In the genomic region with DNA sequence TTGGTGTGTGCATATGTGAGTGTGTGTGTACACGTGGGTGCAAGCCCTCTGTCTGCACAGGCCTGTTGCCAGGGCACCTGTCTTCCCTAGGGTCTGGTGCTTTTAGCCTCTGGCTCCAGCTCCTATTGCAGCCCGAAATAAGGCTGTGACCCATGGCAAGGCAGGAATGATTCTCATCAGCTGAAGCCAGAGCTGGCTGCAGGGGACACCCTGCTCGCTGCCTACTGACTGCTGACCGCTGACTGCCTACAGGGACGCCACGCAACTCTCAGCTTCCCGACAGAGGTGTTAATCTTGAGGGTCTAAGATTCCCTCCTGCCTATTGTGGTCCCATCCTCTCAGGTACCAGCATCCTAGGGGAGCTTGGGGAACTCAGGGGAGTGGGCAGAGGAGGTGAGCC, we compare ENCODE assay signal across 14 cellular contexts. TPM values are rescaled to one million over a fixed set of nuclear protein-coding genes. Genes with fewer than 3 reads are reported as not detected.
A peak's percentile ranks its signal among the peaks of the same experiment; 100 is the strongest.
DNase-seq lines count a peak whose midpoint lies in the region; ATAC-seq and TF ChIP-seq lines count a peak whose summit lies in the region.
"Had no signal": no experiment of that assay in that cellular context is flagged by ENCODE, and none has a peak within 500 bp of the region (broad histone marks: within the 10 kb centered on the region; RNA-seq: fewer than 3 reads in every experiment).

Gene MYOZ3 (plus strand): TSS at position 166 of the 400 bp plus-strand sequence. CDS start 1,691 bp downstream, outside the sequence.

- peak within 1 kb of the TSS; percentile 48 for H2AFZ ChIP-seq in parathyroid adenoma

- H3K36me3 ChIP-seq in heart left ventricle (no peaks in the 10 kb centered on the region), parathyroid adenoma (ENCODE audit: control insufficient read depth, insufficient read depth, low read length) (no peaks in the 10 kb centered on the region), aorta (ENCODE audit: control insufficient read depth in 1 of 2, insufficient read depth in 2 of 2, low read length in 1 of 2) (no peaks in the 10 kb centered on the region)
- H3K36me3 ChIP-seq: stomach had no signal

- TF ChIP-seq POLR2A in heart left ventricle (IDR thresholded peaks at IDR 0.05) = no peak

- H3K4me3 ChIP-seq in heart left ventricle = no peak within 1 kb of the TSS
- no peak within 1 kb of the TSS for H3K4me3 ChIP-seq in right cardiac atrium (ENCODE audit: low read length)
- no peak within 1 kb of the TSS for H3K4me3 ChIP-seq in parathyroid adenoma (ENCODE audit: low read depth, low read length)
- H3K4me3 ChIP-seq in aorta (ENCODE audit: low read length in 2 of 2) = no peak within 1 kb of the TSS
- H3K4me3 ChIP-seq: stomach had no signal

- H3K4me1 ChIP-seq in heart left ventricle (peaks cover 0 to 50% (median 28%) of the 10 kb centered on the region in 12 donors), right cardiac atrium (ENCODE audit: control insufficient read depth, insufficient read depth, low read length) (peaks cover 13% of the 10 kb centered on the region), parathyroid adenoma (peaks cover 13% of the 10 kb centered on the region), aorta (ENCODE audit: control insufficient read depth in 1 of 2, insufficient read depth in 2 of 2, low read length in 2 of 2) (no peaks in the 10 kb centered on the region)

- ATAC-seq in heart left ventricle = no peak
- no peak for ATAC-seq in Right ventricle myocardium inferior
- ATAC-seq in right cardiac atrium = no peak
- ATAC-seq in aorta (ENCODE audit: low FRiP score) = no peak
- ATAC-seq in GM19035 (IDR thresholded peaks at IDR 0.05; ENCODE audit: unreplicated experiment) = no peak
- no peak for ATAC-seq in HG02852 (IDR thresholded peaks at IDR 0.05; ENCODE audit: unreplicated experiment)
- ATAC-seq in HG03139 (IDR thresholded peaks at IDR 0.05; ENCODE audit: unreplicated experiment) = no peak
- ATAC-seq: activated CD4-positive, CD25-positive, alpha-beta regulatory T cell treated with anti-CD3 and anti-CD28 coated beads, Interleukin-2, amount 50 U/mL, for 24 hours; esophagus mucosa had no signal

- DNase-seq in heart left ventricle (peak in 1 of 5 donors; percentile 44), Right ventricle myocardium inferior (ENCODE audit: missing footprints) (no peak), right cardiac atrium (peak in 1 of 3 donors; percentile 48), aorta (peak; percentile 42 to 44)
- DNase-seq: kidney, NCI-H1092 treated with DMSO at 0.1 percent for 48 hours, NCI-H2171 had no signal

- no peak within 1 kb of the TSS for H3K9ac ChIP-seq in parathyroid adenoma

- intact Hi-C loops in heart left ventricle (cut with DNase I) (no loop called here), Right ventricle myocardium inferior (cut with DNase I) (no loop called here), right cardiac atrium (cut with DNase I) (no loop called here), aorta (cut with DNase I) (no loop called here)

- H3K9me3 ChIP-seq in heart left ventricle (no peaks in the 10 kb centered on the region), right cardiac atrium (ENCODE audit: control insufficient read depth, low read length) (no peaks in the 10 kb centered on the region), parathyroid adenoma (ENCODE audit: control insufficient read depth, low read length) (no peaks in the 10 kb centered on the region), aorta (ENCODE audit: control insufficient read depth, low read length) (no peaks in the 10 kb centered on the region)
- H3K9me3 ChIP-seq: stomach had no signal

- 69 to 77% (median 72%) methylated on average over 4 to 7 of the region's 7 CpGs for WGBS in heart left ventricle, 4 donors
- WGBS in right cardiac atrium = 69% methylated on average over 7 of the region's 7 CpGs
- WGBS in aorta, 2 donors = 15 to 39% methylated on average over 7 of the region's 7 CpGs

- no peak for TF ChIP-seq CTCF in heart left ventricle (IDR thresholded peaks at IDR 0.05)
- TF ChIP-seq CTCF in parathyroid adenoma (IDR thresholded peaks at IDR 0.05) = no peak

- no peaks in the 10 kb centered on the region for H3K79me2 ChIP-seq in parathyroid adenoma

- H3K27ac ChIP-seq in heart left ventricle (peak within 1 kb of the TSS in 8 of 12 donors; percentile 17 to 96 (median 36)), right cardiac atrium (ENCODE audit: low read length) (peak within 1 kb of the TSS; percentile 40), parathyroid adenoma (no peak within 1 kb of the TSS), aorta (ENCODE audit: low read depth in 1 of 2, low read length in 2 of 2) (peak within 1 kb of the TSS; percentile 23 to 31)

- no peak within 1 kb of the TSS for H3K4me2 ChIP-seq in parathyroid adenoma (ENCODE audit: low read length)

- H3K27me3 ChIP-seq in heart left ventricle (no peaks in the 10 kb centered on the region), right cardiac atrium (ENCODE audit: control insufficient read depth, insufficient read depth) (no peaks in the 10 kb centered on the region), parathyroid adenoma (ENCODE audit: control insufficient read depth, insufficient read depth, low read length) (no peaks in the 10 kb centered on the region), aorta (ENCODE audit: control insufficient read depth in 1 of 2, insufficient read depth in 2 of 2, low read length in 1 of 2) (no peaks in the 10 kb centered on the region)
- H3K27me3 ChIP-seq: stomach had no signal

RNA-seq across cellular contexts. Expression of gene MYOZ3, which starts in this region (rescaled TPM):
- total RNA-seq in heart left ventricle (10 to 100 TPM in 1 of 9 donors, 1 to 10 TPM in 8; 1.8 to 10.2 (median 5.1) TPM), Right ventricle myocardium inferior (5.5 TPM), right cardiac atrium (1 to 10 TPM; 4.0 to 9.3 (median 5.2) TPM), aorta (10 to 100 TPM in 1 of 2 donors, 1 to 10 TPM in 1; 2.5 to 14.1 TPM)
- polyA plus RNA-seq in heart left ventricle (1 to 10 TPM; 1.2 to 4.6 TPM), right cardiac atrium (3.3 TPM), aorta (1 to 10 TPM; 2.0 to 2.8 TPM)
- total RNA-seq: esophagus mucosa had no signal
